8 cellular contexts compared by ENCODE assay signal in genomic region chr3:48662140-48662752, GRCh38. TPM values are rescaled to one million over a fixed set of nuclear protein-coding genes. Genes with fewer than 3 reads are reported as not detected.
A peak's percentile ranks its signal among the peaks of the same experiment; 100 is the strongest.
DNase-seq lines count a peak whose midpoint lies in the region; ATAC-seq and TF ChIP-seq lines count a peak whose summit lies in the region.

No MANE protein-coding gene starts in this region.

- ATAC-seq in central memory CD8-positive, alpha-beta T cell (replicated peaks; ENCODE audit: extremely low read depth, poor library complexity, severe bottlenecking), result no peak
- no peak for ATAC-seq in HG02759 (IDR thresholded peaks at IDR 0.05; ENCODE audit: unreplicated experiment)

- DNase-seq in central memory CD8-positive, alpha-beta T cell (ENCODE audit: low spot score in 2 of 2), result no peak
- DNase-seq in NCI-H187 treated with DMSO at 0.1 percent for 48 hours (lab: John Stamatoyannopoulos, UW) (no peak), T-helper 9 cell (no peak), dedifferentiated amniotic fluid mesenchymal stem cell (ENCODE audit: extremely low spot score) (no peak)

- H3K4me2 ChIP-seq in BLaER1 (peak overlapping the region; percentile 80), neural cell (ENCODE audit: low read length) (peak overlapping the region; percentile 70)

- no peak for TF ChIP-seq EP300 in neural cell (conservative IDR thresholded peaks at IDR 0.05; ENCODE audit: poor library complexity, severe bottlenecking)

- H3K4me3 Mint-ChIP-seq in central memory CD8-positive, alpha-beta T cell, result peak overlapping the region; percentile 80

- H3F3A ChIP-seq in neural cell (ENCODE audit: insufficient read depth, low read length, poor library complexity, severe bottlenecking), result no peaks in the 10 kb centered on the region

- no peak for TF ChIP-seq CTCF in neural cell (IDR thresholded peaks at IDR 0.05; ENCODE audit: poor library complexity, severe bottlenecking)

- H3K36me3 Mint-ChIP-seq in central memory CD8-positive, alpha-beta T cell (ENCODE audit: insufficient read depth), result peaks cover 15% of the 10 kb centered on the region

- H3K27me3 Mint-ChIP-seq in central memory CD8-positive, alpha-beta T cell, result peaks cover 14% of the 10 kb centered on the region

- TF ChIP-seq RAD21 in neural cell (conservative IDR thresholded peaks at IDR 0.05), result no peak

- peaks cover 33% of the 10 kb centered on the region for H3K79me2 ChIP-seq in neural cell (replicated peaks; ENCODE audit: insufficient read depth, low read length)

- H3K27me3 ChIP-seq in BLaER1, result no peaks in the 10 kb centered on the region
- H3K27me3 ChIP-seq in HUES48 (ENCODE audit: control insufficient read depth, insufficient read depth, low read length), result no peaks in the 10 kb centered on the region
- no peaks in the 10 kb centered on the region for H3K27me3 ChIP-seq in neural cell (ENCODE audit: insufficient read depth, low read depth, low read length)

- H3K9ac ChIP-seq in BLaER1 (no peak overlapping the region), HUES48 (ENCODE audit: low read depth, low read length) (no peak overlapping the region), neural cell (ENCODE audit: low read length) (peak overlapping the region; percentile 92)

- peaks cover 17% of the 10 kb centered on the region for H3K4me1 Mint-ChIP-seq in central memory CD8-positive, alpha-beta T cell

- H3K27ac ChIP-seq in BLaER1 (no peak overlapping the region), HUES48 (ENCODE audit: low read depth, low read length) (peak overlapping the region; percentile 98), neural cell (ENCODE audit: low read length) (peak overlapping the region; percentile 95)

- H3K4me1 ChIP-seq in BLaER1 (peaks cover 16% of the 10 kb centered on the region), HUES48 (ENCODE audit: control insufficient read depth, insufficient read depth, low read length) (peaks cover 10% of the 10 kb centered on the region; the same call in 1 of the 2 replicates)

- H3K36me3 ChIP-seq in BLaER1 (peaks cover 19% of the 10 kb centered on the region), HUES48 (ENCODE audit: control insufficient read depth, insufficient read depth, low read length) (peaks cover 31% of the 10 kb centered on the region), neural cell (ENCODE audit: insufficient read depth, low read length) (peaks cover 39% of the 10 kb centered on the region)

- no peaks in the 10 kb centered on the region for H3K9me2 ChIP-seq in neural cell (ENCODE audit: insufficient read depth, low read length)

- H4K20me1 ChIP-seq in BLaER1 (peaks cover 42% of the 10 kb centered on the region), neural cell (ENCODE audit: insufficient read depth) (no peaks in the 10 kb centered on the region)

- H3K9me3 ChIP-seq in BLaER1 (peaks cover 20% of the 10 kb centered on the region), HUES48 (ENCODE audit: control insufficient read depth, insufficient read depth, low read length) (no peaks in the 10 kb centered on the region), neural cell (ENCODE audit: low read length) (peaks cover 29% of the 10 kb centered on the region)

- H3K4me3 ChIP-seq in BLaER1 (peak overlapping the region; percentile 60), HUES48 (ENCODE audit: low read depth, low read length) (peak overlapping the region; percentile 68), neural cell (ENCODE audit: low read length) (peak overlapping the region; percentile 73)

- H3K9me3 Mint-ChIP-seq in central memory CD8-positive, alpha-beta T cell, result no peaks in the 10 kb centered on the region

- H2AFZ ChIP-seq in neural cell (ENCODE audit: low read depth, low read length), result peak overlapping the region; percentile 21

- H3K27ac Mint-ChIP-seq in central memory CD8-positive, alpha-beta T cell (ENCODE audit: low read depth), result peak overlapping the region; percentile 80

TF ChIP-seq in neural cell, 6 proteins besides CTCF, POLR2A, EP300 and RAD21:
- TF ChIP-seq EZH2 (IDR thresholded peaks at IDR 0.05; ENCODE audit: borderline replicate concordance, insufficient read depth, low read length, poor library complexity, severe bottlenecking) (no peak), POLR2AphosphoS5 (IDR thresholded peaks at IDR 0.05) (no peak), MXI1 (conservative IDR thresholded peaks at IDR 0.05; ENCODE audit: poor library complexity, severe bottlenecking) (no peak), SMC3 (conservative IDR thresholded peaks at IDR 0.05; ENCODE audit: poor library complexity) (no peak), TAF1 (IDR thresholded peaks at IDR 0.05; ENCODE audit: low read depth) (no peak)
- TF ChIP-seq, protein P1, sequence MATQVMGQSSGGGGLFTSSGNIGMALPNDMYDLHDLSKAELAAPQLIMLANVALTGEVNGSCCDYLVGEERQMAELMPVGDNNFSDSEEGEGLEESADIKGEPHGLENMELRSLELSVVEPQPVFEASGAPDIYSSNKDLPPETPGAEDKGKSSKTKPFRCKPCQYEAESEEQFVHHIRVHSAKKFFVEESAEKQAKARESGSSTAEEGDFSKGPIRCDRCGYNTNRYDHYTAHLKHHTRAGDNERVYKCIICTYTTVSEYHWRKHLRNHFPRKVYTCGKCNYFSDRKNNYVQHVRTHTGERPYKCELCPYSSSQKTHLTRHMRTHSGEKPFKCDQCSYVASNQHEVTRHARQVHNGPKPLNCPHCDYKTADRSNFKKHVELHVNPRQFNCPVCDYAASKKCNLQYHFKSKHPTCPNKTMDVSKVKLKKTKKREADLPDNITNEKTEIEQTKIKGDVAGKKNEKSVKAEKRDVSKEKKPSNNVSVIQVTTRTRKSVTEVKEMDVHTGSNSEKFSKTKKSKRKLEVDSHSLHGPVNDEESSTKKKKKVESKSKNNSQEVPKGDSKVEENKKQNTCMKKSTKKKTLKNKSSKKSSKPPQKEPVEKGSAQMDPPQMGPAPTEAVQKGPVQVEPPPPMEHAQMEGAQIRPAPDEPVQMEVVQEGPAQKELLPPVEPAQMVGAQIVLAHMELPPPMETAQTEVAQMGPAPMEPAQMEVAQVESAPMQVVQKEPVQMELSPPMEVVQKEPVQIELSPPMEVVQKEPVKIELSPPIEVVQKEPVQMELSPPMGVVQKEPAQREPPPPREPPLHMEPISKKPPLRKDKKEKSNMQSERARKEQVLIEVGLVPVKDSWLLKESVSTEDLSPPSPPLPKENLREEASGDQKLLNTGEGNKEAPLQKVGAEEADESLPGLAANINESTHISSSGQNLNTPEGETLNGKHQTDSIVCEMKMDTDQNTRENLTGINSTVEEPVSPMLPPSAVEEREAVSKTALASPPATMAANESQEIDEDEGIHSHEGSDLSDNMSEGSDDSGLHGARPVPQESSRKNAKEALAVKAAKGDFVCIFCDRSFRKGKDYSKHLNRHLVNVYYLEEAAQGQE (IDR thresholded peaks at IDR 0.05; ENCODE audit: borderline replicate concordance), result no peak
TF ChIP-seq in neural cell: peak in this region for 0.

RNA-seq across cellular contexts. Expression of gene CELSR3, which starts 0.4 kb away (rescaled TPM):
- polyA plus RNA-seq in neural cell, result 54.9 and 65.5 TPM in 2 replicates
- polyA minus RNA-seq in neural cell, result 104 and 118 TPM in 2 replicates

RNA-seq across cellular contexts. Expression of gene NCKIPSD, which starts 23.5 kb away (rescaled TPM):
- polyA plus RNA-seq in neural cell, result 19.0 and 29.3 TPM in 2 replicates
- 11.0 and 16.6 TPM in 2 replicates for polyA minus RNA-seq in neural cell

RNA-seq across cellular contexts. Expression of gene SLC26A6, which starts 27.0 kb away (rescaled TPM):
- 23.6 and 25.7 TPM in 2 replicates for polyA plus RNA-seq in neural cell
- polyA minus RNA-seq in neural cell, result 9.4 and 9.7 TPM in 2 replicates

RNA-seq across cellular contexts. Expression of gene TMEM89, which starts 40.7 kb away (rescaled TPM):
- 0.52 TPM in 1 of 2 replicates, not detected in the other for polyA plus RNA-seq in neural cell
- polyA minus RNA-seq in neural cell, result not detected in 2 replicates

RNA-seq across cellular contexts. Expression of gene UQCRC1, which starts 52.8 kb away (rescaled TPM):
- 267 and 333 TPM in 2 replicates for polyA plus RNA-seq in neural cell
- 166 and 240 TPM in 2 replicates for polyA minus RNA-seq in neural cell
